In the genomic region with DNA sequence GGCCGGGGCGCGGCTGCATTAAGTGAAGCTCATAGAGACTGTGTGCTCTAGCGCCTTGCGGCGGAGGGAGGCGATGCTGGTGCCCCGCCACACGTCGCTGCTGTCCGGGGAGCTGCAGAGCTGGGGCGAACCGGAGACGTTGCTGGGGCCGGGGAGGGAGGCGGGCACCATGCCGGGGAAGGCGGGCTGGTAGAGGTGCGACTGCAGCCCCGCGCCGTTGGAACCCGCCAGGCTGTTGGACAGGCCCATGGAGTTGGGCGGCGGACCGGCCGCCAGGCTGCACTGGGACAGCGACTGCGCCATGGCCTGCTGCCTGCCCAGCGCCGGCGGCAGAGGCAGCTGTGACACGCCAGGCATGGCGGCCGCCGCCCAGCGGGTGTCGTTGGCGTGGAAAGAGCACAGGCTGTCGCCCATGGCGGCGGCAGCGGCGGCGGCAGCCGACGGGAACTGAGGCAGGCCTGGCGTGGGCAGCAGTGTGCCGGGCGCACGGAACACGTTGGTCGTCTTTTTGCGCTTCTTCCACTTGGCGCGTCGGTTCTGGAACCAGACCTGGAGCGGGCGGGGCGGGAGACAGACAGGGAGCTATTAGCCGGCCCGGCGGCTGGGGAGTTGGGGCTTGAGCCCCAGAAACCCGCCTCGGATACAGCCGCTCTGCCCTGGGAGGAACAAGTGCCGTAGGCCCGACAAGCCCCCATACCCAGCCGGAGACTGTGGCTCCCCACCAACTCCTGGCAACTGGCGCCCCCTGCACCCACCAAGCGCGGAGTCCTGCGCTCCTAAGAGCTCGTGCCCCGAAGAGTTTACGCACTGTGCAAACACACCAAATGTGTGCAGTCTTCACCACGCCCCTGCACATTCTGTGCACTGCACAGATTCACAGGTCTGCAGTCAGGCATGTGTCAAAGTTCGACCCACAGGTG, we compare ENCODE assay signal across 8 cellular contexts. TPM values are rescaled to one million over a fixed set of nuclear protein-coding genes. Genes with fewer than 3 reads are reported as not detected.
A peak's percentile ranks its signal among the peaks of the same experiment; 100 is the strongest.
DNase-seq lines count a peak whose midpoint lies in the region; ATAC-seq, FAIRE-seq and TF ChIP-seq lines count a peak whose summit lies in the region.

No MANE protein-coding gene starts in this region.

- no peak overlapping the region for H3K9ac ChIP-seq in adipocyte (ENCODE audit: low read length)
- no peak overlapping the region for H3K9ac ChIP-seq in keratinocyte (ENCODE audit: control insufficient read depth, extremely low read depth, insufficient read depth, low read length)

- ATAC-seq in GM19438 (IDR thresholded peaks at IDR 0.05; ENCODE audit: low read depth, unreplicated experiment) (peak; percentile 95), HG03442 (IDR thresholded peaks at IDR 0.05; ENCODE audit: unreplicated experiment) (peak; percentile 90)

- H3K4me2 ChIP-seq in keratinocyte (ENCODE audit: control insufficient read depth, extremely low read depth, insufficient read depth, low read depth, low read length), result peak overlapping the region; percentile 48

- H3K27me3 ChIP-seq in adipocyte (replicated peaks; ENCODE audit: control insufficient read depth, insufficient read depth, low read length) (peaks cover 92% of the 10 kb centered on the region), keratinocyte (ENCODE audit: control insufficient read depth, extremely low read depth, insufficient read depth, low read length) (peaks cover 76% of the 10 kb centered on the region)

- peaks cover 5% of the 10 kb centered on the region for H4K20me1 ChIP-seq in keratinocyte (ENCODE audit: control insufficient read depth, extremely low read depth, insufficient read depth, low read length)

- H3K4me1 ChIP-seq in adipocyte (ENCODE audit: control insufficient read depth, insufficient read depth, low read length), result peaks cover 9% of the 10 kb centered on the region
- peaks cover 3% of the 10 kb centered on the region for H3K4me1 ChIP-seq in keratinocyte (ENCODE audit: control insufficient read depth, extremely low read depth, insufficient read depth, low read length)

- DNase-seq in EH (ENCODE audit: low read depth), result peak; percentile 47
- peak; percentile 92 for DNase-seq in NOMO-1 treated with dmso at 0.1 percent for 144 hours (lab: John Stamatoyannopoulos, UW; ENCODE audit: unreplicated experiment)
- DNase-seq in adipocyte (ENCODE audit: low read depth), result peak; percentile 32
- no peak for DNase-seq in keratinocyte (ENCODE audit: low read depth, low spot score)
- peak in 2 of 3 donors; percentile 27 to 37 for DNase-seq in stimulated activated CD4-positive, alpha-beta T cell treated with anti-CD3 and anti-CD28 coated beads, TNF-alpha, amount 100 ng/mL, for 48 hours (ENCODE audit: low read depth in 3 of 3)
- DNase-seq in activated gamma-delta T cell treated with Interleukin-2 at 50 U/mL for 16 hours, result no peak

- H3K4me3 ChIP-seq in adipocyte (ENCODE audit: low read length) (peak overlapping the region; percentile 73), keratinocyte (ENCODE audit: control insufficient read depth in 2 of 3, extremely low read depth in 1 of 3, insufficient read depth in 2 of 3, low read depth in 1 of 3, low read length in 3 of 3) (peak overlapping the region; percentile 14 to 23 (median 15))

- H3K9me3 ChIP-seq in adipocyte (ENCODE audit: control insufficient read depth, low read length), result peaks cover 30% of the 10 kb centered on the region
- H3K9me3 ChIP-seq in keratinocyte (ENCODE audit: control insufficient read depth, low read depth, low read length), result no peaks in the 10 kb centered on the region

- H2AFZ ChIP-seq in keratinocyte (ENCODE audit: control insufficient read depth, low read length), result peak overlapping the region; percentile 26

- H3K36me3 ChIP-seq in adipocyte (ENCODE audit: control insufficient read depth, insufficient read depth, low read length, severe bottlenecking) (no peaks in the 10 kb centered on the region), keratinocyte (ENCODE audit: control insufficient read depth in 2 of 2, extremely low read depth in 1 of 2, insufficient read depth in 2 of 2, low read length in 2 of 2) (no peaks in the 10 kb centered on the region)

- H3K9me1 ChIP-seq in keratinocyte (ENCODE audit: control insufficient read depth, extremely low read depth, insufficient read depth, low read length), result no peaks in the 10 kb centered on the region

- dilution Hi-C loops in keratinocyte (cut with MboI; ENCODE audit: extremely low pct_ligation_motif_present, low sequenced_read_pairs), result no loop called here

- no peak overlapping the region for H3K27ac ChIP-seq in keratinocyte (ENCODE audit: control insufficient read depth, insufficient read depth, low read length)

- TF ChIP-seq CTCF in keratinocyte (optimal IDR thresholded peaks at IDR 0.05 in 1 of 3, IDR thresholded peaks at IDR 0.05 in 1 of 3, conservative IDR thresholded peaks at IDR 0.05 in 1 of 3; ENCODE audit: extremely low read depth in 1 of 3, insufficient read depth in 2 of 3, low read length in 3 of 3), result peak in 2 of 3 experiments; percentile 14 to 21

- no peaks in the 10 kb centered on the region for H3K79me2 ChIP-seq in keratinocyte (ENCODE audit: control insufficient read depth, insufficient read depth, low read length)

- no peak for FAIRE-seq in keratinocyte (lab: Jason Lieb, UNC)

RNA-seq across cellular contexts. Expression of gene OTP, which starts 8.0 kb away (rescaled TPM):
- not detected in 3 replicates for polyA plus RNA-seq in keratinocyte
- not detected for polyA plus RNA-seq in keratinocyte (2011; ENCODE audit: low read depth)
- polyA plus RNA-seq in keratinocyte (2011; cell fraction: cytosol; rRNA removed), result not detected in 2 replicates
- not detected in 2 replicates for polyA plus RNA-seq in keratinocyte (2011; cell fraction: nucleus; rRNA removed)
- polyA plus RNA-seq in keratinocyte (2012; ENCODE audit: low replicate concordance), result not detected in 2 replicates
- polyA minus RNA-seq in keratinocyte, result not detected in 3 replicates
- polyA minus RNA-seq in keratinocyte (2011; cell fraction: cytosol; rRNA and poly(A)+ RNA removed), result not detected
- not detected in 2 replicates for polyA minus RNA-seq in keratinocyte (2011; cell fraction: nucleus; rRNA and poly(A)+ RNA removed)

Comparison
In these comparisons a context has a peak if more than half of its experiments do, and no peak if none do; other contexts are left out.
1. DNase-seq: peak in EH (single experiment), NOMO-1 treated with dmso at 0.1 percent for 144 hours (single experiment), adipocyte (single experiment) and stimulated activated CD4-positive, alpha-beta T cell treated with anti-CD3 and anti-CD28 coated beads, TNF-alpha, amount 100 ng/mL, for 48 hours (2 of 3); none in keratinocyte (single experiment) and activated gamma-delta T cell treated with Interleukin-2 at 50 U/mL for 16 hours (single experiment).